ENCODE assay signal across 1 cellular context in genomic region chr17:62781826-62782225, GRCh38.
TF ChIP-seq lines count a peak whose summit lies in the region.

No MANE protein-coding gene starts in this region.

TF ChIP-seq in A549, 52 proteins besides CTCF, POLR2A, EP300 and RAD21 (continued from another document):
- TF ChIP-seq NFE2L2 (conservative IDR thresholded peaks at IDR 0.05; ENCODE audit: low read length) (peak; percentile 37; the same call in 1 of the 2 replicates), JUN (IDR thresholded peaks at IDR 0.05) (peak; percentile 77 to 88; a peak in 4 of 5 replicates), ESRRA (IDR thresholded peaks at IDR 0.05; ENCODE audit: borderline replicate concordance, low read length) (peak; percentile 60; the same call in 1 of the 2 replicates), CHD2 (IDR thresholded peaks at IDR 0.05; ENCODE audit: low read length, partially characterized antibody) (no peak), HOXB5 (CRISPR knock-in tag; IDR thresholded peaks at IDR 0.05) (no peak), FOSL2 (IDR thresholded peaks at IDR 0.05) (peak; percentile 63), FOSL2 (CRISPR knock-in tag; IDR thresholded peaks at IDR 0.05) (peak; percentile 68), HDAC2 (IDR thresholded peaks at IDR 0.05) (no peak), ZFP36 (IDR thresholded peaks at IDR 0.05; ENCODE audit: borderline replicate concordance, partially characterized antibody) (no peak), RFX5 (IDR thresholded peaks at IDR 0.05) (no peak), SMC3 (IDR thresholded peaks at IDR 0.05) (peak; percentile 44), CBX2 (IDR thresholded peaks at IDR 0.05; ENCODE audit: borderline replicate concordance, low read depth) (no peak), TP53 (CRISPR knock-in tag; IDR thresholded peaks at IDR 0.05) (no peak), CEBPB (IDR thresholded peaks at IDR 0.05) (peak; percentile 82 to 98), KDM5A (IDR thresholded peaks at IDR 0.05) (no peak), NPAS2 (CRISPR knock-in tag; IDR thresholded peaks at IDR 0.05; ENCODE audit: borderline replicate concordance) (no peak), JUNB (IDR thresholded peaks at IDR 0.05) (peak; percentile 91)
- TF ChIP-seq, protein P1, sequence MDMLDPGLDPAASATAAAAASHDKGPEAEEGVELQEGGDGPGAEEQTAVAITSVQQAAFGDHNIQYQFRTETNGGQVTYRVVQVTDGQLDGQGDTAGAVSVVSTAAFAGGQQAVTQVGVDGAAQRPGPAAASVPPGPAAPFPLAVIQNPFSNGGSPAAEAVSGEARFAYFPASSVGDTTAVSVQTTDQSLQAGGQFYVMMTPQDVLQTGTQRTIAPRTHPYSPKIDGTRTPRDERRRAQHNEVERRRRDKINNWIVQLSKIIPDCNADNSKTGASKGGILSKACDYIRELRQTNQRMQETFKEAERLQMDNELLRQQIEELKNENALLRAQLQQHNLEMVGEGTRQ (IDR thresholded peaks at IDR 0.05): no peak
